2 cellular contexts compared by ENCODE assay signal in genomic region chr17:13120864-13121263, GRCh38.
TF ChIP-seq lines count a peak whose summit lies in the region.

No MANE protein-coding gene starts in this region.

TF ChIP-seq in GM23338, 12 proteins besides CTCF, POLR2A, EP300 and RAD21:
- TF ChIP-seq STAT1 (IDR thresholded peaks at IDR 0.05; ENCODE audit: unreplicated experiment) = no peak
- TF ChIP-seq ZNF331 (CRISPR knock-in tag; IDR thresholded peaks at IDR 0.05; ENCODE audit: low read depth) = no peak
- TF ChIP-seq NANOG (IDR thresholded peaks at IDR 0.05; ENCODE audit: borderline replicate concordance) = no peak
- TF ChIP-seq ETS1 (IDR thresholded peaks at IDR 0.05) = no peak
- no peak for TF ChIP-seq REST (IDR thresholded peaks at IDR 0.05; ENCODE audit: unreplicated experiment)
- TF ChIP-seq ZNF114 (CRISPR knock-in tag; IDR thresholded peaks at IDR 0.05) = no peak
- TF ChIP-seq ZNF462 (CRISPR knock-in tag; IDR thresholded peaks at IDR 0.05) = no peak
- TF ChIP-seq EZH2phosphoT487 (IDR thresholded peaks at IDR 0.05; ENCODE audit: unreplicated experiment) = no peak
- no peak for TF ChIP-seq CREB1 (CRISPR knock-in tag; IDR thresholded peaks at IDR 0.05; ENCODE audit: low read depth)
- no peak for TF ChIP-seq JUNB (IDR thresholded peaks at IDR 0.05; ENCODE audit: unreplicated experiment)
- no peak for TF ChIP-seq POLR2AphosphoS5 (IDR thresholded peaks at IDR 0.05; ENCODE audit: low read depth)
- no peak for TF ChIP-seq EZH2 (IDR thresholded peaks at IDR 0.05; ENCODE audit: low read depth, unreplicated experiment)

TF ChIP-seq in H1, 55 proteins besides CTCF, POLR2A, EP300 and RAD21:
- TF ChIP-seq SIRT6 (IDR thresholded peaks at IDR 0.05; ENCODE audit: low read length) = no peak
- TF ChIP-seq HDAC6 (IDR thresholded peaks at IDR 0.05; ENCODE audit: low read depth, low read length) = no peak
- no peak for TF ChIP-seq SRF (IDR thresholded peaks at IDR 0.05; ENCODE audit: low read depth, low read length)
- TF ChIP-seq ASH2L (IDR thresholded peaks at IDR 0.05; ENCODE audit: low read length) = no peak
- no peak for TF ChIP-seq BCL11A (IDR thresholded peaks at IDR 0.05; ENCODE audit: low read depth in 2 of 2, low read length in 2 of 2)
- TF ChIP-seq CHD1 (IDR thresholded peaks at IDR 0.05; ENCODE audit: low read depth, low read length) = no peak
